In genomic region chr2:226799976-226800940, GRCh38 we compare ENCODE assay signal across 8 cellular contexts. TPM values are rescaled to one million over a fixed set of nuclear protein-coding genes. Genes with fewer than 3 reads are reported as not detected.
DNase-seq lines count a peak whose midpoint lies in the region; ATAC-seq and TF ChIP-seq lines count a peak whose summit lies in the region.

No MANE protein-coding gene starts in this region.

- peaks cover 32% of the 10 kb centered on the region for H3K27me3 Mint-ChIP-seq in CD4-positive, CD25-positive, alpha-beta regulatory T cell

- H3K4me3 Mint-ChIP-seq in CD4-positive, CD25-positive, alpha-beta regulatory T cell, result peak overlapping the region; percentile 84 to 88 (median 86)

- no peak overlapping the region for H3K27ac ChIP-seq in CD4-positive, CD25-positive, alpha-beta regulatory T cell (ENCODE audit: insufficient read depth, low read length, poor library complexity, severe bottlenecking)
- peak overlapping the region; percentile 89 to 97 (median 96) for H3K27ac ChIP-seq in sigmoid colon

- 3% methylated on average over 39 of the region's 39 CpGs for WGBS in sigmoid colon, 2 donors

- TF ChIP-seq EP300 in sigmoid colon (IDR thresholded peaks at IDR 0.05), result no peak

- no peaks in the 10 kb centered on the region for H3K9me3 Mint-ChIP-seq in CD4-positive, CD25-positive, alpha-beta regulatory T cell

- peak overlapping the region; percentile 53 for H3K4me3 ChIP-seq in CD4-positive, CD25-positive, alpha-beta regulatory T cell (ENCODE audit: low read depth, low read length)
- H3K4me3 ChIP-seq in adipocyte (ENCODE audit: low read length) (peak overlapping the region; percentile 87), iPS-11a (ENCODE audit: low read depth, low read length) (peak overlapping the region; percentile 49), sigmoid colon (peak overlapping the region; percentile 61 to 91 (median 78))

- peak in 1 of 3 donors; percentile 18 for DNase-seq in CD4-positive, CD25-positive, alpha-beta regulatory T cell
- DNase-seq in HuH-7 (ENCODE audit: low spot score) (peak; percentile 67), adipocyte (ENCODE audit: low read depth) (peak; percentile 35), sigmoid colon (peak; percentile 71), NCI-H1694 (lab: John Stamatoyannopoulos, UW) (no peak)

- TF ChIP-seq CTCF in sigmoid colon (IDR thresholded peaks at IDR 0.05), result no peak

- intact Hi-C loops in sigmoid colon (cut with DNase I), result loop anchor here (2.0 to 10.0 kb wide), 9 partner anchors 37 to 1129 kb away; partner anchors contain the start of gene RHBDD1

- H3K36me3 Mint-ChIP-seq in CD4-positive, CD25-positive, alpha-beta regulatory T cell, result no peaks in the 10 kb centered on the region

- peak overlapping the region in 1 of 3 donors; percentile 83 for H3K27ac Mint-ChIP-seq in CD4-positive, CD25-positive, alpha-beta regulatory T cell

- H3K36me3 ChIP-seq in CD4-positive, CD25-positive, alpha-beta regulatory T cell (ENCODE audit: control insufficient read depth, insufficient read depth, low read length), result no peaks in the 10 kb centered on the region
- H3K36me3 ChIP-seq in adipocyte (ENCODE audit: control insufficient read depth, insufficient read depth, low read length, severe bottlenecking) (peaks cover 10% of the 10 kb centered on the region), sigmoid colon (no peaks in the 10 kb centered on the region)

- no peak for ATAC-seq in CD4-positive, CD25-positive, alpha-beta regulatory T cell (ENCODE audit: low read depth in 2 of 2)
- ATAC-seq in GM21423 (IDR thresholded peaks at IDR 0.05; ENCODE audit: unreplicated experiment) (no peak), HG03135 (IDR thresholded peaks at IDR 0.05; ENCODE audit: unreplicated experiment) (no peak)

- peaks cover 7% of the 10 kb centered on the region for H3K27me3 ChIP-seq in CD4-positive, CD25-positive, alpha-beta regulatory T cell (ENCODE audit: control insufficient read depth, insufficient read depth, low read length)
- H3K27me3 ChIP-seq in adipocyte (replicated peaks; ENCODE audit: control insufficient read depth, insufficient read depth, low read length) (no peaks in the 10 kb centered on the region), sigmoid colon (no peaks in the 10 kb centered on the region)

- peaks cover 5 to 22% (median 12%) of the 10 kb centered on the region in 4 donors for H3K4me1 Mint-ChIP-seq in CD4-positive, CD25-positive, alpha-beta regulatory T cell

- H3K4me1 ChIP-seq in CD4-positive, CD25-positive, alpha-beta regulatory T cell (ENCODE audit: control insufficient read depth, insufficient read depth, low read length, poor library complexity, severe bottlenecking), result peaks cover 30% of the 10 kb centered on the region
- H3K4me1 ChIP-seq in adipocyte (ENCODE audit: control insufficient read depth, insufficient read depth, low read length) (peaks cover 49% of the 10 kb centered on the region), sigmoid colon (peaks cover 0 to 51% (median 37%) of the 10 kb centered on the region in 4 donors)

- peak overlapping the region; percentile 93 for H3K9ac ChIP-seq in adipocyte (ENCODE audit: low read length)

- no peaks in the 10 kb centered on the region for H3K9me3 ChIP-seq in CD4-positive, CD25-positive, alpha-beta regulatory T cell (ENCODE audit: control insufficient read depth in 2 of 2, low read length in 2 of 2)
- H3K9me3 ChIP-seq in adipocyte (ENCODE audit: control insufficient read depth, low read length), result no peaks in the 10 kb centered on the region
- H3K9me3 ChIP-seq in sigmoid colon, result no peaks in the 10 kb centered on the region

- no peak for TF ChIP-seq POLR2A in sigmoid colon (IDR thresholded peaks at IDR 0.05)

RNA-seq across cellular contexts. Expression of gene IRS1, which starts 0.6 kb away (rescaled TPM):
- 3.5 TPM for total RNA-seq in CD4-positive, CD25-positive, alpha-beta regulatory T cell
- under 1 TPM in 3 of 4 donors, not detected in 1; 0.05 to 0.17 (median 0.13) TPM for polyA plus RNA-seq in CD4-positive, CD25-positive, alpha-beta regulatory T cell
- total RNA-seq in sigmoid colon, result 10 to 100 TPM; 18.5 to 29.1 (median 23.7) TPM
- 1 to 10 TPM; 2.3 to 7.6 (median 6.0) TPM for polyA plus RNA-seq in sigmoid colon

RNA-seq across cellular contexts. Expression of gene RHBDD1, which starts 35.6 kb away (rescaled TPM):
- 56.4 TPM for total RNA-seq in CD4-positive, CD25-positive, alpha-beta regulatory T cell
- 10 to 100 TPM; 24.7 to 39.6 (median 26.1) TPM for polyA plus RNA-seq in CD4-positive, CD25-positive, alpha-beta regulatory T cell
- 10 to 100 TPM; 17.5 to 28.0 (median 23.1) TPM for total RNA-seq in sigmoid colon
- polyA plus RNA-seq in sigmoid colon, result 10 to 100 TPM in 1 of 3 donors, 1 to 10 TPM in 2; 1.8 to 13.0 (median 5.3) TPM
